ENCODE assay signal across 8 cellular contexts in the genomic region with DNA sequence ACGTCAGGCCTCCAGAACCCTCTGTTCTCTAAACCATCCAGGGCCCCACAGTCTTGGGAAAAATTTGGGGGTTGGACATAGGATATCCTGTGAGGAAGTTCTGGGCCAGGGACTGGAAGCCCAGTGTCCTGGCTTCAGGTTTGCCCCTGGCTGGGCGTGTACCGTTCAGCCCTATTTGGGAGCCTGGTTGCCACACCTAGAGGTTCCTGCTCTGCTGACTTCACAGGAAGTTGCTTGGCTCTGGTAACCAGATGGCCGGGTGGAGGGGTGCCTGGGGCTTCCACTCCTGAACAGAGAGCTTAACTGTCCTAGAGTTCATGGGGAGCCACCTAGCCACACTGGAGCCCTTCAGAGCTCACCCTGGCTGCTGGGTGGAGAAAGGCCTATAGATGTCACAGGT. TPM values are rescaled to one million over a fixed set of nuclear protein-coding genes. Genes with fewer than 3 reads are reported as not detected.
DNase-seq lines count a peak whose midpoint lies in the region; ATAC-seq, FAIRE-seq and TF ChIP-seq lines count a peak whose summit lies in the region.

No MANE protein-coding gene starts in this region.

- TF ChIP-seq POLR2A in H1 (IDR thresholded peaks at IDR 0.05; ENCODE audit: control extremely low read depth in 1 of 2, low read depth in 2 of 2, low read length in 2 of 2) = no peak

- H3K56ac ChIP-seq in H1 (replicated peaks; ENCODE audit: insufficient read length, low read depth, low read length) = no peak overlapping the region

- peak; percentile 55 for DNase-seq in GF-D8 (lab: John Stamatoyannopoulos, UW)
- DNase-seq in OCI-M1 (lab: John Stamatoyannopoulos, UW) = peak; percentile 3
- no peak for DNase-seq in H1 (ENCODE audit: low read depth in 1 of 2, low spot score in 2 of 2)
- DNase-seq in neural progenitor cell (ENCODE audit: low spot score) = no peak
- DNase-seq in DMS79 treated with DMSO at 0.1 percent for 48 hours (lab: John Stamatoyannopoulos, UW) = no peak
- DNase-seq in mesenteric fat pad (ENCODE audit: low spot score) = no peak

- H3K4me2 ChIP-seq in H1 (ENCODE audit: insufficient read depth in 1 of 2, low read depth in 2 of 2, low read length in 2 of 2) (peak overlapping the region; percentile 44 to 65), neural progenitor cell (peak overlapping the region; percentile 82)

- no peak for ATAC-seq in HG03342 (IDR thresholded peaks at IDR 0.05; ENCODE audit: unreplicated experiment)
- no peak for ATAC-seq in GM19035 (IDR thresholded peaks at IDR 0.05; ENCODE audit: unreplicated experiment)

- H3K4me3 ChIP-seq in H1 (ENCODE audit: extremely low read depth in 1 of 4, insufficient read depth in 2 of 4, low read depth in 3 of 4, low read length in 4 of 4) (peak overlapping the region; percentile 47 to 69 (median 62); a peak in 7 of 8 replicates), neural progenitor cell (peak overlapping the region; percentile 75)

- H3K27me3 ChIP-seq in H1 (replicated peaks in 1 of 4; ENCODE audit: control insufficient read depth in 3 of 4, extremely low read depth in 1 of 4, insufficient read depth in 3 of 4, low read length in 3 of 4) = no peaks in the 10 kb centered on the region
- no peaks in the 10 kb centered on the region for H3K27me3 ChIP-seq in neural progenitor cell

- H3K36me3 ChIP-seq in H1 (ENCODE audit: control insufficient read depth in 2 of 4, insufficient read depth in 4 of 4, low read length in 3 of 4) (peaks cover 0 to 5% (median 0%) of the 10 kb centered on the region in 4 experiments; a peak in 1 of 8 replicates), neural progenitor cell (no peaks in the 10 kb centered on the region)

- H2AFZ ChIP-seq in H1 (ENCODE audit: low read length) (0 out of 2 replicates have a peak overlapping the region, but pooled peaks have one; percentile 62), neural progenitor cell (replicated peaks) (no peak overlapping the region)

- no peak overlapping the region for H3K14ac ChIP-seq in H1 (ENCODE audit: insufficient read length)

- H3K4me1 Mint-ChIP-seq in neural progenitor cell = peaks cover 13% of the 10 kb centered on the region

- CTCF ChIA-PET in H1 (lab: Charles Lee; ENCODE audit: partially characterized antibody) = interaction anchor here (1.1 kb wide), 1 partner anchor 28 kb away, joined by 4 read pairs; no protein-coding TSS in a partner anchor

- no peak overlapping the region for H2BK20ac ChIP-seq in H1 (ENCODE audit: low read length)

- H3K79me2 ChIP-seq in H1 (ENCODE audit: control insufficient read depth in 1 of 2, insufficient read depth in 2 of 2, low read length in 2 of 2) (no peaks in the 10 kb centered on the region), neural progenitor cell (ENCODE audit: low read depth) (peaks cover 8% of the 10 kb centered on the region)

- H3K9me3 ChIP-seq in H1 (ENCODE audit: insufficient read depth in 2 of 2, low read depth in 1 of 2, low read length in 1 of 2) = no peaks in the 10 kb centered on the region
- no peaks in the 10 kb centered on the region for H3K9me3 ChIP-seq in neural progenitor cell (ENCODE audit: low read depth)

- no peak overlapping the region for H3K27ac ChIP-seq in H1 (ENCODE audit: low read depth, low read length)
- no peak overlapping the region for H3K27ac ChIP-seq in neural progenitor cell

- no peak overlapping the region for H2BK15ac ChIP-seq in H1 (ENCODE audit: low read length)

- H3K18ac ChIP-seq in H1 (ENCODE audit: extremely low read depth, low read length) = no peak overlapping the region

- no peak overlapping the region for H4K91ac ChIP-seq in H1 (replicated peaks; ENCODE audit: insufficient read length, low read length)

- peaks cover 20% of the 10 kb centered on the region for H3K9me3 Mint-ChIP-seq in neural progenitor cell

- H4K20me1 ChIP-seq in H1 (replicated peaks in 1 of 2; ENCODE audit: control insufficient read depth in 1 of 2, insufficient read depth in 2 of 2, low read length in 2 of 2) = no peaks in the 10 kb centered on the region
- H4K20me1 ChIP-seq in neural progenitor cell (ENCODE audit: low read depth) = no peaks in the 10 kb centered on the region

- peak overlapping the region; percentile 84 for H3K4me3 Mint-ChIP-seq in neural progenitor cell

- H3K79me1 ChIP-seq in H1 (ENCODE audit: low read depth, low read length) = no peaks in the 10 kb centered on the region

- no peak for TF ChIP-seq EP300 in H1 (IDR thresholded peaks at IDR 0.05; ENCODE audit: borderline replicate concordance in 1 of 2, low read depth in 2 of 2, low read length in 2 of 2)

- no peak overlapping the region for H4K8ac ChIP-seq in H1 (ENCODE audit: extremely low read depth, insufficient read depth, low read length)

- no peak overlapping the region for H3K27ac Mint-ChIP-seq in neural progenitor cell

- H2BK12ac ChIP-seq in H1 (ENCODE audit: low read depth, low read length) = no peak overlapping the region

- H3K4me1 ChIP-seq in H1 (replicated peaks in 1 of 4; ENCODE audit: control insufficient read depth in 3 of 4, insufficient read depth in 4 of 4, low read length in 3 of 4) (peaks cover 2 to 11% (median 3%) of the 10 kb centered on the region in 4 experiments; a peak in 4 of 7 replicates), neural progenitor cell (no peaks in the 10 kb centered on the region)

- no peak for TF ChIP-seq CTCF in H1 (IDR thresholded peaks at IDR 0.05; ENCODE audit: control extremely low read depth in 1 of 3, insufficient read depth in 1 of 3, low read depth in 1 of 3, low read length in 3 of 3)
- no peak for TF ChIP-seq CTCF in neural progenitor cell (IDR thresholded peaks at IDR 0.05)

- no peak overlapping the region for H2AK5ac ChIP-seq in H1 (ENCODE audit: low read depth, low read length)

- peaks cover 18% of the 10 kb centered on the region for H3F3A ChIP-seq in neural progenitor cell (ENCODE audit: low read depth)

- H3K4ac ChIP-seq in H1 (replicated peaks; ENCODE audit: insufficient read length, low read depth, low read length) = no peak overlapping the region

- no peak overlapping the region for H3K9ac ChIP-seq in H1 (replicated peaks in 1 of 4; ENCODE audit: extremely low read depth in 1 of 4, low read depth in 3 of 4, low read length in 3 of 4)
- no peak overlapping the region for H3K9ac ChIP-seq in neural progenitor cell

- H2BK120ac ChIP-seq in H1 (replicated peaks; ENCODE audit: low read depth, low read length) = no peak overlapping the region

- peaks cover 2% of the 10 kb centered on the region for H3K27me3 Mint-ChIP-seq in neural progenitor cell (ENCODE audit: insufficient read depth, low read depth)

- peaks cover 7% of the 10 kb centered on the region for H3K36me3 Mint-ChIP-seq in neural progenitor cell

- POLR2A ChIA-PET in H1 (lab: Charles Lee; ENCODE audit: partially characterized antibody) = interaction anchor here (0.7 to 6.4 kb wide), 5 partner anchors 9 to 45 kb away, joined by 3 to 124 read pairs (median 4); a partner anchor contains a TSS

- no peak for FAIRE-seq in H1 (lab: Jason Lieb, UNC)

- H3K23me2 ChIP-seq in H1 (ENCODE audit: low read depth, low read length) = no peaks in the 10 kb centered on the region

- 0% methylated on average over 1 of the region's 4 CpGs; no CpG with 5 or more reads in 1 of the 2 experiments for WGBS in H1 (ENCODE audit: extremely low coverage in 1 of 2, insufficient coverage in 1 of 2, insufficient read length in 1 of 2, insufficient replicate concordance in 2 of 2, low coverage in 1 of 2, low lambda C conversion rate in 2 of 2, missing lambda C conversion rate in 1 of 2), 2 experiments

- no peak overlapping the region for H3K23ac ChIP-seq in H1 (ENCODE audit: insufficient read length)

- no peak overlapping the region for H2BK5ac ChIP-seq in H1 (ENCODE audit: low read depth, low read length)

- no peak overlapping the region for H4K5ac ChIP-seq in H1 (ENCODE audit: insufficient read length, low read depth, low read length)

- no peak for TF ChIP-seq RAD21 in H1 (IDR thresholded peaks at IDR 0.05 in 1 of 2, conservative IDR thresholded peaks at IDR 0.05 in 1 of 2; ENCODE audit: low read depth in 2 of 2, low read length in 2 of 2)

RNA-seq across cellular contexts. Expression of a gene that starts 1.1 kb away (rescaled TPM):
- 23.9 and 25.3 TPM in 2 replicates for total RNA-seq in H1 (2021; fragmentation: NEBNext Ultra II Directional; extraction: Animal tissue kit (Norgen Biotek cat#: 25700))
- polyA plus RNA-seq in H1 (2011; rRNA removed) = 28.6 and 42.8 TPM in 2 replicates
- polyA plus RNA-seq in H1 (2011; cell fraction: cytosol; rRNA removed) = 41.9 TPM
- polyA plus RNA-seq in H1 (2011; cell fraction: nucleus; rRNA removed) = 150 TPM
- polyA plus RNA-seq in H1 (2012, experiment 1 of 2) = 23.5 to 41.0 TPM (median 34.1 TPM) in 4 replicates
- 26.1 TPM for polyA plus RNA-seq in H1 (2012, experiment 2 of 2)
- 28.9 TPM for polyA plus RNA-seq in H1 (2013, experiment 1 of 2)
- 26.1 TPM for polyA plus RNA-seq in H1 (2013, experiment 2 of 2)
- 13.4 and 17.8 TPM in 2 replicates for polyA minus RNA-seq in H1 (2011; rRNA and poly(A)+ RNA removed)
- polyA minus RNA-seq in H1 (2011; cell fraction: cytosol; rRNA and poly(A)+ RNA removed) = 19.6 TPM
- polyA minus RNA-seq in H1 (2011; cell fraction: nucleus; rRNA and poly(A)+ RNA removed) = 34.1 TPM
- total RNA-seq in neural progenitor cell (ENCODE audit: low replicate concordance) (19.8 and 46.5 TPM in 2 replicates), mesenteric fat pad (32.4 TPM)

RNA-seq across cellular contexts. Expression of a gene that starts 3.4 kb away (rescaled TPM):
- total RNA-seq in H1 (2021; fragmentation: NEBNext Ultra II Directional; extraction: Animal tissue kit (Norgen Biotek cat#: 25700)) = 8.7 and 10.3 TPM in 2 replicates
- 30.0 and 30.4 TPM in 2 replicates for polyA plus RNA-seq in H1 (2011; rRNA removed)
- polyA plus RNA-seq in H1 (2011; cell fraction: cytosol; rRNA removed) = 20.6 TPM
- polyA plus RNA-seq in H1 (2011; cell fraction: nucleus; rRNA removed) = 28.3 TPM
- 9.6 to 18.4 TPM (median 16.1 TPM) in 4 replicates for polyA plus RNA-seq in H1 (2012, experiment 1 of 2)
- 12.0 TPM for polyA plus RNA-seq in H1 (2012, experiment 2 of 2)
- 9.0 TPM for polyA plus RNA-seq in H1 (2013, experiment 1 of 2)
- 9.1 TPM for polyA plus RNA-seq in H1 (2013, experiment 2 of 2)
- polyA minus RNA-seq in H1 (2011; rRNA and poly(A)+ RNA removed) = 11.0 and 12.5 TPM in 2 replicates
- polyA minus RNA-seq in H1 (2011; cell fraction: cytosol; rRNA and poly(A)+ RNA removed) = 10.4 TPM
- polyA minus RNA-seq in H1 (2011; cell fraction: nucleus; rRNA and poly(A)+ RNA removed) = 7.4 TPM
- total RNA-seq in neural progenitor cell (ENCODE audit: low replicate concordance) (14.2 and 27.2 TPM in 2 replicates), mesenteric fat pad (18.9 TPM)

RNA-seq across cellular contexts. Expression of a gene that starts 14.3 kb away (rescaled TPM):
- total RNA-seq in H1 (2021; fragmentation: NEBNext Ultra II Directional; extraction: Animal tissue kit (Norgen Biotek cat#: 25700)) = 2,633 and 2,739 TPM in 2 replicates
- polyA plus RNA-seq in H1 (2011; rRNA removed) = 4,127 and 4,293 TPM in 2 replicates
- 5,761 TPM for polyA plus RNA-seq in H1 (2011; cell fraction: cytosol; rRNA removed)
- 3,153 TPM for polyA plus RNA-seq in H1 (2011; cell fraction: nucleus; rRNA removed)
- polyA plus RNA-seq in H1 (2012, experiment 1 of 2) = 3,130 to 3,861 TPM (median 3,536 TPM) in 4 replicates
- 7,339 TPM for polyA plus RNA-seq in H1 (2012, experiment 2 of 2)
- 3,375 TPM for polyA plus RNA-seq in H1 (2013, experiment 1 of 2)
- polyA plus RNA-seq in H1 (2013, experiment 2 of 2) = 3,168 TPM
- 1,237 and 1,471 TPM in 2 replicates for polyA minus RNA-seq in H1 (2011; rRNA and poly(A)+ RNA removed)
- polyA minus RNA-seq in H1 (2011; cell fraction: cytosol; rRNA and poly(A)+ RNA removed) = 1,290 TPM
- polyA minus RNA-seq in H1 (2011; cell fraction: nucleus; rRNA and poly(A)+ RNA removed) = 850 TPM
- total RNA-seq in neural progenitor cell (ENCODE audit: low replicate concordance) = 4,507 and 7,403 TPM in 2 replicates
- total RNA-seq in mesenteric fat pad = 2,424 TPM

RNA-seq across cellular contexts. Expression of a gene that starts 16.0 kb away (rescaled TPM):
- total RNA-seq in H1 (2021; fragmentation: NEBNext Ultra II Directional; extraction: Animal tissue kit (Norgen Biotek cat#: 25700)) = 44.6 and 46.7 TPM in 2 replicates
- 80.8 and 87.8 TPM in 2 replicates for polyA plus RNA-seq in H1 (2011; rRNA removed)
- polyA plus RNA-seq in H1 (2011; cell fraction: cytosol; rRNA removed) = 58.9 TPM
- polyA plus RNA-seq in H1 (2011; cell fraction: nucleus; rRNA removed) = 94.7 TPM
- polyA plus RNA-seq in H1 (2012, experiment 1 of 2) = 46.4 to 57.5 TPM (median 56.2 TPM) in 4 replicates
- polyA plus RNA-seq in H1 (2012, experiment 2 of 2) = 65.0 TPM
- 70.2 TPM for polyA plus RNA-seq in H1 (2013, experiment 1 of 2)
- 69.9 TPM for polyA plus RNA-seq in H1 (2013, experiment 2 of 2)
- polyA minus RNA-seq in H1 (2011; rRNA and poly(A)+ RNA removed) = 45.2 and 52.0 TPM in 2 replicates
- polyA minus RNA-seq in H1 (2011; cell fraction: cytosol; rRNA and poly(A)+ RNA removed) = 37.4 TPM
- polyA minus RNA-seq in H1 (2011; cell fraction: nucleus; rRNA and poly(A)+ RNA removed) = 21.0 TPM
- total RNA-seq in neural progenitor cell (ENCODE audit: low replicate concordance) = 22.6 and 47.4 TPM in 2 replicates
- total RNA-seq in mesenteric fat pad = 72.5 TPM

RNA-seq across cellular contexts. Expression of a gene that starts 24.5 kb away (rescaled TPM):
- total RNA-seq in H1 (2021; fragmentation: NEBNext Ultra II Directional; extraction: Animal tissue kit (Norgen Biotek cat#: 25700)) = 83.1 and 85.8 TPM in 2 replicates
- polyA plus RNA-seq in H1 (2011; rRNA removed) = 136 and 186 TPM in 2 replicates
- 165 TPM for polyA plus RNA-seq in H1 (2011; cell fraction: cytosol; rRNA removed)
- polyA plus RNA-seq in H1 (2011; cell fraction: nucleus; rRNA removed) = 503 TPM
- 116 to 127 TPM (median 122 TPM) in 4 replicates for polyA plus RNA-seq in H1 (2012, experiment 1 of 2)
- 79.9 TPM for polyA plus RNA-seq in H1 (2012, experiment 2 of 2)
- 74.8 TPM for polyA plus RNA-seq in H1 (2013, experiment 1 of 2)
- polyA plus RNA-seq in H1 (2013, experiment 2 of 2) = 69.1 TPM
- 62.8 and 81.4 TPM in 2 replicates for polyA minus RNA-seq in H1 (2011; rRNA and poly(A)+ RNA removed)
- 44.6 TPM for polyA minus RNA-seq in H1 (2011; cell fraction: cytosol; rRNA and poly(A)+ RNA removed)
- 75.4 TPM for polyA minus RNA-seq in H1 (2011; cell fraction: nucleus; rRNA and poly(A)+ RNA removed)
- 119 and 244 TPM in 2 replicates for total RNA-seq in neural progenitor cell (ENCODE audit: low replicate concordance)
- total RNA-seq in mesenteric fat pad = 82.6 TPM

Comparison
In these comparisons a context has a peak if more than half of its experiments do, and no peak if none do; other contexts are left out.
1. DNase-seq: peak in GF-D8 (single experiment) and OCI-M1 (single experiment); none in H1 (0 of 2), neural progenitor cell (single experiment), DMS79 treated with DMSO at 0.1 percent for 48 hours (single experiment) and mesenteric fat pad (single experiment).